Comparison of ENCODE assay signal across 16 cellular contexts in the genomic region with DNA sequence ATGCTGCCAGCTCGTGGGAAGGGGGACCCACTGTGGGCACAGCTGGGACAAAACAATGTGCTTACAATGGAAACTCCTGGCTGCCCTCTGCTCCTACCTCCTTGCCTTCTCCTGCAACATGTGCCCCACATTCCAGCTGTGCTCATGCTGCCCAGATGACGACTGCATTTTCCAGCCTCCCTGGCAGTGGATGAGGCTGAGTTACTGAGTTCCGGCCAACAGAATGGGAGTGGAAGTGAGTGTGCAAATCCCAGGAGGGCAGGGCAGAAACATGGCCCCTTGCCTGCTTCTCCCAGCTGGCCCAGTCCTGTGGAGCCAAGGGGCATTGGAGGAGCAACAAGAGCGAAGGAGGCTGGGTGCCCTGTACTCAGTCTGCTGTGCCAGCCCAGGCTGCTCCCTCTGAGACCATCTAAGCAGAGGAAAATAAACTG. TPM values are rescaled to one million over a fixed set of nuclear protein-coding genes. Genes with fewer than 3 reads are reported as not detected.
DNase-seq lines count a peak whose midpoint lies in the region; ATAC-seq and TF ChIP-seq lines count a peak whose summit lies in the region.
"Had no signal": no experiment of that assay in that cellular context is flagged by ENCODE, and none has a peak within 500 bp of the region (broad histone marks: within the 10 kb centered on the region; RNA-seq: fewer than 3 reads in every experiment).

No MANE protein-coding gene starts in this region.

- H3K4me3 ChIP-seq in RWPE2 (ENCODE audit: severe bottlenecking) (no peak overlapping the region), lower lobe of right lung (no peak overlapping the region), tibial nerve (no peak overlapping the region)
- H3K4me3 ChIP-seq: esophagus squamous epithelium, K562 had no signal

- no peaks in the 10 kb centered on the region for H3K27me3 ChIP-seq in RWPE2 (ENCODE audit: insufficient read depth, poor library complexity, severe bottlenecking)
- H3K27me3 ChIP-seq in lower lobe of right lung (ENCODE audit: low read depth): no peaks in the 10 kb centered on the region
- no peaks in the 10 kb centered on the region for H3K27me3 ChIP-seq in tibial nerve

- intact Hi-C loops in lower lobe of right lung (cut with DNase I): no loop called here

- no peak for TF ChIP-seq POLR2A in tibial nerve (IDR thresholded peaks at IDR 0.05)

- peak in 1 of 2 donors; percentile 56 for TF ChIP-seq EP300 in tibial nerve (IDR thresholded peaks at IDR 0.05)

- TF ChIP-seq CTCF in RWPE2 (IDR thresholded peaks at IDR 0.05; ENCODE audit: poor library complexity, severe bottlenecking) (no peak), lower lobe of right lung (IDR thresholded peaks at IDR 0.05) (no peak), tibial nerve (IDR thresholded peaks at IDR 0.05) (no peak)

- H3K9me3 ChIP-seq in RWPE2 (ENCODE audit: severe bottlenecking): no peaks in the 10 kb centered on the region
- no peaks in the 10 kb centered on the region for H3K9me3 ChIP-seq in lower lobe of right lung
- H3K9me3 ChIP-seq in tibial nerve: peaks cover 0 to 6% (median 0%) of the 10 kb centered on the region in 4 donors
- H3K9me3 ChIP-seq: esophagus squamous epithelium had no signal

- DNase-seq in RWPE2 (ENCODE audit: low spot score) (peak; percentile 29), fibroblast of peridontal ligament (ENCODE audit: extremely low read depth) (peak; percentile 61), lower lobe of right lung (peak; percentile 34), tibial nerve (ENCODE audit: low spot score in 2 of 2) (no peak), NCI-H774 (lab: John Stamatoyannopoulos, UW) (no peak), T-helper 1 cell (no peak), retina (no peak)
- DNase-seq: activated CD8-positive, alpha-beta T cell treated with anti-CD3 and anti-CD28 coated beads, Interleukin-2, amount 10 ng/mL, durations not matched to agents 7 days and 5 days; activated naive CD4-positive, alpha-beta T cell treated with anti-CD3 and anti-CD28 coated beads for 36 hours; CD4-positive, CD25-positive, alpha-beta regulatory T cell; esophagus squamous epithelium; NCI-H146; stimulated activated naive CD4-positive, alpha-beta T cell treated with Interleukin-2 at 50 U/mL for 16 hours had no signal

- ATAC-seq in RWPE2 (ENCODE audit: low read depth) (no peak), lower lobe of right lung (no peak)
- ATAC-seq: activated CD8-positive, alpha-beta T cell treated with anti-CD3 and anti-CD28 coated beads, Interleukin-2, amount 10 ng/mL, durations not matched to agents 7 days and 5 days; K562 had no signal

- 55 to 61% methylated on average over 4 of the region's 4 CpGs for WGBS in tibial nerve, 2 donors

- H3K4me1 ChIP-seq in RWPE2 (ENCODE audit: insufficient read depth, poor library complexity, severe bottlenecking): no peaks in the 10 kb centered on the region
- no peaks in the 10 kb centered on the region for H3K4me1 ChIP-seq in lower lobe of right lung
- peaks cover 0 to 32% (median 12%) of the 10 kb centered on the region in 4 donors for H3K4me1 ChIP-seq in tibial nerve

- H3K27ac ChIP-seq in RWPE2 (ENCODE audit: poor library complexity, severe bottlenecking): no peak overlapping the region
- no peak overlapping the region for H3K27ac ChIP-seq in lower lobe of right lung
- H3K27ac ChIP-seq in tibial nerve: peak overlapping the region in 3 of 4 donors; percentile 37 to 100 (median 54)
- H3K27ac ChIP-seq: esophagus squamous epithelium had no signal

- H3K36me3 ChIP-seq in RWPE2 (ENCODE audit: low read depth) (no peaks in the 10 kb centered on the region), lower lobe of right lung (peaks cover 3% of the 10 kb centered on the region), tibial nerve (peaks cover 0 to 64% (median 0%) of the 10 kb centered on the region in 3 donors)

RNA-seq across cellular contexts. Expression of a gene that starts 17.1 kb away (rescaled TPM):
- total RNA-seq in lower lobe of right lung (40.1 TPM), tibial nerve (100 to 1,000 TPM; 138 to 234 (median 176) TPM)
- total RNA-seq: activated CD8-positive, alpha-beta T cell treated with anti-CD3 and anti-CD28 coated beads, Interleukin-2, amount 10 ng/mL, durations not matched to agents 7 days and 5 days; CD4-positive, CD25-positive, alpha-beta regulatory T cell had no signal

RNA-seq across cellular contexts. Expression of a gene that starts 54.6 kb away (rescaled TPM):
- total RNA-seq in lower lobe of right lung: 21.5 TPM
- 1 to 10 TPM in 1 of 4 donors, not detected in 3; 6.1 TPM for total RNA-seq in tibial nerve
- total RNA-seq: activated CD8-positive, alpha-beta T cell treated with anti-CD3 and anti-CD28 coated beads, Interleukin-2, amount 10 ng/mL, durations not matched to agents 7 days and 5 days; activated naive CD4-positive, alpha-beta T cell treated with anti-CD3 and anti-CD28 coated beads for 36 hours; CD4-positive, CD25-positive, alpha-beta regulatory T cell; Daoy; esophagus squamous epithelium; K562; RPMI7951 had no signal

Comparison
In these comparisons a context has a peak if more than half of its experiments do, and no peak if none do; other contexts are left out.
1. DNase-seq: peak in RWPE2 (single experiment), fibroblast of peridontal ligament (single experiment) and lower lobe of right lung (single experiment); none in tibial nerve (0 of 2), NCI-H774 (single experiment), T-helper 1 cell (0 of 5) and retina (single experiment).
2. H3K27ac ChIP-seq: peak in tibial nerve (3 of 4); none in RWPE2 (single experiment) and lower lobe of right lung (single experiment).